In the genomic region with DNA sequence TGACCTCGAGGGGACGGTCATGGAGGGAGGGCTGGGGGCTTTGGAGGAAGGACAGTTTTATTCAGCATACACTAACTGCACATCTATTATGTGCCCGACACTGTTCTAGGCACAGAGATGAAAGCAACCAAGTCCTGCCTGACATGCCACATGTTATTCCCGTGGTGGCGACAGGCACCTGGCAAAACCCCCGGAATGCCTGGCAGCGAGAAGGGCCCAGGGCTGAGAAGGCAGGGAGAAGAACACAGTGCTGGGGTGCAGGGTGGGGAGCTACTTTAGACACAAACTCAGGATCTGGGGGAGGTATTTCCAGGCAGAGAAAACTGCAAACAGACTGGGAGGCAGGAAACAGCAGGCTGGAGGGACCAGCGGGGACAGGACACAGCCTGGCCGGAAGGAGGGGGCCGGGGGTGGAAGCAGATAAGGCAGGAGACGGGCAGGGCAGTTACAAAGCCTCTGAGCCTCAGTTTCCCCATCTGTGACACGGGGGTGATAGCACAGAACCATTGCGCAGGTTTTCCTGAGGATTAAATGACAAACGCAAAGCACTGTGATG, we compare ENCODE assay signal across 12 cellular contexts.
DNase-seq lines count a peak whose midpoint lies in the region; ATAC-seq and TF ChIP-seq lines count a peak whose summit lies in the region.
"Had no signal": no experiment of that assay in that cellular context is flagged by ENCODE, and none has a peak within 500 bp of the region (broad histone marks: within the 10 kb centered on the region; RNA-seq: fewer than 3 reads in every experiment).

No MANE protein-coding gene starts in this region.

- ATAC-seq in activated CD8-positive, alpha-beta memory T cell treated with anti-CD3 and anti-CD28 coated beads, Interleukin-2, amount 10 ng/mL, durations not matched to agents 7 days and 5 days: no peak

- H3K4me1 ChIP-seq in hepatocyte (ENCODE audit: insufficient read depth) (peaks cover 23% of the 10 kb centered on the region), testis (peaks cover 50% of the 10 kb centered on the region)

- H3K9me3 ChIP-seq in hepatocyte (ENCODE audit: low read depth): no peaks in the 10 kb centered on the region
- H3K9me3 ChIP-seq in testis: no peaks in the 10 kb centered on the region

- no peaks in the 10 kb centered on the region for H3K9me2 ChIP-seq in hepatocyte (replicated peaks; ENCODE audit: insufficient read depth)

- DNase-seq in activated CD8-positive, alpha-beta memory T cell treated with anti-CD3 and anti-CD28 coated beads, Interleukin-2, amount 10 ng/mL, durations not matched to agents 7 days and 5 days: no peak
- DNase-seq in activated CD8-positive, alpha-beta memory T cell treated with anti-CD3 and anti-CD28 coated beads for 24 hours: no peak
- no peak for DNase-seq in activated T-helper 1 cell treated with anti-CD3 and anti-CD28 coated beads, Interleukin-12 subunit alpha, Interleukin-12 subunit beta, Interleukin-2, Interleukin-4 antibody, amounts not matched to agents 30 ng/mL and 10 ng/mL and 1 ng/mL, durations not matched to agents 14 hours and 24 hours and 36 hours (ENCODE audit: low spot score)
- DNase-seq in hepatocyte (ENCODE audit: low spot score): no peak
- DNase-seq in testis: no peak
- no peak for DNase-seq in NCI-H1048 (lab: John Stamatoyannopoulos, UW)
- DNase-seq in activated gamma-delta T cell (lab: John Stamatoyannopoulos, UW): no peak
- DNase-seq in hypothalamus (lab: John Stamatoyannopoulos, UW): no peak
- DNase-seq: anterior cingulate cortex, foreskin fibroblast, NCI-H345, T-helper 9 cell had no signal

- H4K20me1 ChIP-seq in hepatocyte (ENCODE audit: insufficient read depth, poor library complexity, severe bottlenecking): no peaks in the 10 kb centered on the region

- H3K27me3 ChIP-seq in hepatocyte (no peaks in the 10 kb centered on the region), testis (no peaks in the 10 kb centered on the region)

- no peak for TF ChIP-seq POLR2A in testis (IDR thresholded peaks at IDR 0.05)

- H3K36me3 ChIP-seq in hepatocyte (replicated peaks; ENCODE audit: insufficient read depth, low read depth) (no peaks in the 10 kb centered on the region), testis (ENCODE audit: low read depth, missing control alignments) (no peaks in the 10 kb centered on the region)

- no peaks in the 10 kb centered on the region for H3K27me3 Mint-ChIP-seq in activated CD8-positive, alpha-beta memory T cell treated with anti-CD3 and anti-CD28 coated beads, Interleukin-2, amount 10 ng/mL, durations not matched to agents 7 days and 5 days
- H3K27me3 Mint-ChIP-seq in activated T-helper 1 cell treated with anti-CD3 and anti-CD28 coated beads, Interleukin-12 subunit alpha, Interleukin-12 subunit beta, Interleukin-2, Interleukin-4 antibody, amounts not matched to agents 30 ng/mL and 10 ng/mL and 1 ng/mL, durations not matched to agents 14 hours and 24 hours and 36 hours (ENCODE audit: insufficient read depth): no peaks in the 10 kb centered on the region

- H3K4me2 ChIP-seq in hepatocyte: peak overlapping the region; percentile 69

- intact Hi-C loops in activated T-helper 1 cell treated with anti-CD3 and anti-CD28 coated beads, Interleukin-12 subunit alpha, Interleukin-12 subunit beta, Interleukin-2, Interleukin-4 antibody, amounts not matched to agents 30 ng/mL and 10 ng/mL and 1 ng/mL, durations not matched to agents 14 hours and 24 hours and 36 hours (cut with micrococcal nuclease): loop anchor here (5.0 kb wide), 1 partner anchor 127 kb away; no protein-coding TSS in a partner anchor
- intact Hi-C loops in testis (cut with DNase I; ENCODE audit: low total_unique reads): no loop called here

- no peak overlapping the region for H2AFZ ChIP-seq in hepatocyte

- no peaks in the 10 kb centered on the region for H3K9me3 Mint-ChIP-seq in activated CD8-positive, alpha-beta memory T cell treated with anti-CD3 and anti-CD28 coated beads, Interleukin-2, amount 10 ng/mL, durations not matched to agents 7 days and 5 days (ENCODE audit: low read depth)
- no peaks in the 10 kb centered on the region for H3K9me3 Mint-ChIP-seq in activated T-helper 1 cell treated with anti-CD3 and anti-CD28 coated beads, Interleukin-12 subunit alpha, Interleukin-12 subunit beta, Interleukin-2, Interleukin-4 antibody, amounts not matched to agents 30 ng/mL and 10 ng/mL and 1 ng/mL, durations not matched to agents 14 hours and 24 hours and 36 hours

- CTCF ChIA-PET in activated CD8-positive, alpha-beta memory T cell treated with anti-CD3 and anti-CD28 coated beads, Interleukin-2, amount 10 ng/mL, durations not matched to agents 7 days and 5 days (lab: Charles Lee): interaction anchor here (1.5 to 19.9 kb wide), 5 partner anchors 13 to 75 kb away, joined by 3 to 257 read pairs (median 13); a partner anchor contains a TSS

- WGBS in hepatocyte (ENCODE audit: low lambda C conversion rate, missing lambda C conversion rate): 81% methylated on average over 14 of the region's 14 CpGs
- WGBS in testis, 2 donors: 55 to 82% methylated on average over 14 of the region's 14 CpGs

- H3K79me2 ChIP-seq in hepatocyte: no peaks in the 10 kb centered on the region

- TF ChIP-seq CTCF in hepatocyte (IDR thresholded peaks at IDR 0.05; ENCODE audit: poor library complexity): no peak
- TF ChIP-seq CTCF in testis (IDR thresholded peaks at IDR 0.05): no peak

- H3K36me3 Mint-ChIP-seq in activated CD8-positive, alpha-beta memory T cell treated with anti-CD3 and anti-CD28 coated beads, Interleukin-2, amount 10 ng/mL, durations not matched to agents 7 days and 5 days: peaks cover 66% of the 10 kb centered on the region
- H3K36me3 Mint-ChIP-seq in activated T-helper 1 cell treated with anti-CD3 and anti-CD28 coated beads, Interleukin-12 subunit alpha, Interleukin-12 subunit beta, Interleukin-2, Interleukin-4 antibody, amounts not matched to agents 30 ng/mL and 10 ng/mL and 1 ng/mL, durations not matched to agents 14 hours and 24 hours and 36 hours (ENCODE audit: low read depth): peaks cover 19% of the 10 kb centered on the region

- peaks cover 74% of the 10 kb centered on the region for H3K4me1 Mint-ChIP-seq in activated CD8-positive, alpha-beta memory T cell treated with anti-CD3 and anti-CD28 coated beads, Interleukin-2, amount 10 ng/mL, durations not matched to agents 7 days and 5 days
- peaks cover 67% of the 10 kb centered on the region for H3K4me1 Mint-ChIP-seq in activated T-helper 1 cell treated with anti-CD3 and anti-CD28 coated beads, Interleukin-12 subunit alpha, Interleukin-12 subunit beta, Interleukin-2, Interleukin-4 antibody, amounts not matched to agents 30 ng/mL and 10 ng/mL and 1 ng/mL, durations not matched to agents 14 hours and 24 hours and 36 hours (ENCODE audit: low read depth)

- peak overlapping the region; percentile 83 for H3K27ac ChIP-seq in hepatocyte
- H3K27ac ChIP-seq in testis: peak overlapping the region; percentile 27 to 42

- H3K27ac Mint-ChIP-seq in activated CD8-positive, alpha-beta memory T cell treated with anti-CD3 and anti-CD28 coated beads, Interleukin-2, amount 10 ng/mL, durations not matched to agents 7 days and 5 days: peak overlapping the region; percentile 91
- peak overlapping the region; percentile 87 for H3K27ac Mint-ChIP-seq in activated T-helper 1 cell treated with anti-CD3 and anti-CD28 coated beads, Interleukin-12 subunit alpha, Interleukin-12 subunit beta, Interleukin-2, Interleukin-4 antibody, amounts not matched to agents 30 ng/mL and 10 ng/mL and 1 ng/mL, durations not matched to agents 14 hours and 24 hours and 36 hours

- peak overlapping the region; percentile 42 for H3K4me3 Mint-ChIP-seq in activated CD8-positive, alpha-beta memory T cell treated with anti-CD3 and anti-CD28 coated beads, Interleukin-2, amount 10 ng/mL, durations not matched to agents 7 days and 5 days
- peak overlapping the region; percentile 9 for H3K4me3 Mint-ChIP-seq in activated T-helper 1 cell treated with anti-CD3 and anti-CD28 coated beads, Interleukin-12 subunit alpha, Interleukin-12 subunit beta, Interleukin-2, Interleukin-4 antibody, amounts not matched to agents 30 ng/mL and 10 ng/mL and 1 ng/mL, durations not matched to agents 14 hours and 24 hours and 36 hours

- H3K4me3 ChIP-seq in hepatocyte (no peak overlapping the region), testis (no peak overlapping the region)
